Comparison of ENCODE assay signal across 21 cellular contexts in genomic region chr6:37047421-37047931, GRCh38. TPM values are rescaled to one million over a fixed set of nuclear protein-coding genes. Genes with fewer than 3 reads are reported as not detected.
DNase-seq lines count a peak whose midpoint lies in the region; ATAC-seq and TF ChIP-seq lines count a peak whose summit lies in the region.
"Had no signal": no experiment of that assay in that cellular context is flagged by ENCODE, and none has a peak within 500 bp of the region (broad histone marks: within the 10 kb centered on the region; RNA-seq: fewer than 3 reads in every experiment).

No MANE protein-coding gene starts in this region.

- H3K4me1 Mint-ChIP-seq in CD4-positive, CD25-positive, alpha-beta regulatory T cell = peaks cover 24 to 69% (median 58%) of the 10 kb centered on the region in 4 donors
- H3K4me1 Mint-ChIP-seq in activated CD8-positive, alpha-beta T cell treated with anti-CD3 and anti-CD28 coated beads for 36 hours (ENCODE audit: low read depth) = peaks cover 67% of the 10 kb centered on the region
- peaks cover 44% of the 10 kb centered on the region for H3K4me1 Mint-ChIP-seq in memory B cell

- H3K36me3 Mint-ChIP-seq in CD4-positive, CD25-positive, alpha-beta regulatory T cell = no peaks in the 10 kb centered on the region
- H3K36me3 Mint-ChIP-seq in activated CD8-positive, alpha-beta T cell treated with anti-CD3 and anti-CD28 coated beads for 36 hours (ENCODE audit: low read depth) = peaks cover 23% of the 10 kb centered on the region
- peaks cover 6% of the 10 kb centered on the region for H3K36me3 Mint-ChIP-seq in memory B cell

- no peaks in the 10 kb centered on the region for H4K20me1 ChIP-seq in DOHH2 (ENCODE audit: control insufficient read depth, insufficient read depth, low read depth, low read length)

- no peaks in the 10 kb centered on the region for H3K27me3 Mint-ChIP-seq in CD4-positive, CD25-positive, alpha-beta regulatory T cell
- H3K27me3 Mint-ChIP-seq in activated CD8-positive, alpha-beta T cell treated with anti-CD3 and anti-CD28 coated beads for 36 hours = no peaks in the 10 kb centered on the region
- H3K27me3 Mint-ChIP-seq in memory B cell = no peaks in the 10 kb centered on the region

- CTCF ChIA-PET in activated CD8-positive, alpha-beta T cell treated with anti-CD3 and anti-CD28 coated beads for 36 hours (lab: Charles Lee) = interaction anchor here (1.2 to 18.1 kb wide), 5 partner anchors 9 to 161 kb away, joined by 3 to 405 read pairs (median 97); partner anchors contain the start of gene PIM1

- ATAC-seq in CD4-positive, CD25-positive, alpha-beta regulatory T cell (ENCODE audit: low read depth in 2 of 2) = no peak
- no peak for ATAC-seq in activated CD8-positive, alpha-beta T cell treated with anti-CD3 and anti-CD28 coated beads for 36 hours
- ATAC-seq in memory B cell (ENCODE audit: low read depth) = no peak
- no peak for ATAC-seq in HG02884 (IDR thresholded peaks at IDR 0.05; ENCODE audit: unreplicated experiment)
- ATAC-seq in GM18517 (IDR thresholded peaks at IDR 0.05; ENCODE audit: unreplicated experiment) = no peak
- ATAC-seq: right lobe of liver had no signal

- no peaks in the 10 kb centered on the region for H3K79me2 ChIP-seq in DOHH2 (ENCODE audit: control insufficient read depth, low read length)

- H3K4me3 Mint-ChIP-seq in CD4-positive, CD25-positive, alpha-beta regulatory T cell = peak overlapping the region; percentile 23 to 73 (median 64)
- no peak overlapping the region for H3K4me3 Mint-ChIP-seq in activated CD8-positive, alpha-beta T cell treated with anti-CD3 and anti-CD28 coated beads for 36 hours
- no peak overlapping the region for H3K4me3 Mint-ChIP-seq in memory B cell

- H3K27me3 ChIP-seq in CD4-positive, CD25-positive, alpha-beta regulatory T cell (ENCODE audit: control insufficient read depth, insufficient read depth, low read length) = no peaks in the 10 kb centered on the region
- H3K27me3 ChIP-seq in DOHH2 (ENCODE audit: control insufficient read depth, low read length) = no peaks in the 10 kb centered on the region
- H3K27me3 ChIP-seq: breast epithelium, MG63, neutrophil, right lobe of liver, SJCRH30 had no signal

- peaks cover 64% of the 10 kb centered on the region for H3K4me1 ChIP-seq in CD4-positive, CD25-positive, alpha-beta regulatory T cell (ENCODE audit: control insufficient read depth, insufficient read depth, low read length, poor library complexity, severe bottlenecking)
- H3K4me1 ChIP-seq in DOHH2 (ENCODE audit: control insufficient read depth, low read length) = peaks cover 61% of the 10 kb centered on the region

- POLR2A ChIA-PET in activated CD8-positive, alpha-beta T cell treated with anti-CD3 and anti-CD28 coated beads for 36 hours (lab: Charles Lee) = interaction anchor here (0.8 to 8.8 kb wide), 6 partner anchors 15 to 162 kb away, joined by 3 to 261 read pairs (median 18); partner anchors contain the start of gene PIM1

- H3K27ac ChIP-seq in CD4-positive, CD25-positive, alpha-beta regulatory T cell (ENCODE audit: insufficient read depth, low read length, poor library complexity, severe bottlenecking) = peak overlapping the region; percentile 85
- H3K27ac ChIP-seq in DOHH2 (ENCODE audit: low read depth, low read length) = no peak overlapping the region
- H3K27ac ChIP-seq: breast epithelium, neutrophil, right lobe of liver, SJCRH30 had no signal

- no peak overlapping the region for H3K4me3 ChIP-seq in CD4-positive, CD25-positive, alpha-beta regulatory T cell (ENCODE audit: low read depth, low read length)
- no peak overlapping the region for H3K4me3 ChIP-seq in DOHH2 (ENCODE audit: low read length)
- H3K4me3 ChIP-seq: breast epithelium, MG63, right lobe of liver, SJCRH30 had no signal

- peak overlapping the region; percentile 93 to 99 (median 97) for H3K27ac Mint-ChIP-seq in CD4-positive, CD25-positive, alpha-beta regulatory T cell
- peak overlapping the region; percentile 99 for H3K27ac Mint-ChIP-seq in activated CD8-positive, alpha-beta T cell treated with anti-CD3 and anti-CD28 coated beads for 36 hours
- H3K27ac Mint-ChIP-seq in memory B cell = peak overlapping the region; percentile 99

- H3K9me3 ChIP-seq in CD4-positive, CD25-positive, alpha-beta regulatory T cell (ENCODE audit: control insufficient read depth in 2 of 2, low read length in 2 of 2) = no peaks in the 10 kb centered on the region
- no peaks in the 10 kb centered on the region for H3K9me3 ChIP-seq in DOHH2 (ENCODE audit: control insufficient read depth, insufficient read depth, low read length)
- H3K9me3 ChIP-seq: breast epithelium, MG63, neutrophil, right lobe of liver, SJCRH30 had no signal

- peaks cover 9% of the 10 kb centered on the region; the same call in 1 of the 2 replicates for H3F3A ChIP-seq in DOHH2 (ENCODE audit: control insufficient read depth, insufficient read depth)

- no peaks in the 10 kb centered on the region for H3K9me2 ChIP-seq in DOHH2 (replicated peaks; ENCODE audit: control insufficient read depth, low read length)

- intact Hi-C loops in activated CD8-positive, alpha-beta T cell treated with anti-CD3 and anti-CD28 coated beads for 36 hours (cut with micrococcal nuclease) = no loop called here

- H3K36me3 ChIP-seq in CD4-positive, CD25-positive, alpha-beta regulatory T cell (ENCODE audit: control insufficient read depth, insufficient read depth, low read length) = no peaks in the 10 kb centered on the region
- no peaks in the 10 kb centered on the region for H3K36me3 ChIP-seq in DOHH2 (ENCODE audit: control insufficient read depth, low read length)
- H3K36me3 ChIP-seq: breast epithelium, MG63, neutrophil, right lobe of liver, SJCRH30 had no signal

- TF ChIP-seq CTCF in DOHH2 (IDR thresholded peaks at IDR 0.05; ENCODE audit: low read depth, low read length, poor library complexity, severe bottlenecking) = no peak
- TF ChIP-seq CTCF in activated CD8-positive, alpha-beta T cell treated with anti-CD3 and anti-CD28 coated beads for 36 hours (IDR thresholded peaks at IDR 0.05) = no peak

- peaks cover 0 to 3% (median 0%) of the 10 kb centered on the region in 7 donors for H3K9me3 Mint-ChIP-seq in CD4-positive, CD25-positive, alpha-beta regulatory T cell
- H3K9me3 Mint-ChIP-seq in activated CD8-positive, alpha-beta T cell treated with anti-CD3 and anti-CD28 coated beads for 36 hours = peaks cover 4% of the 10 kb centered on the region
- no peaks in the 10 kb centered on the region for H3K9me3 Mint-ChIP-seq in memory B cell

- H3K4me2 ChIP-seq in DOHH2 (ENCODE audit: low read length) = peak overlapping the region; percentile 4; the same call in 1 of the 2 replicates

- peak in 2 of 3 donors; percentile 7 to 67 for DNase-seq in CD4-positive, CD25-positive, alpha-beta regulatory T cell
- DNase-seq in activated CD8-positive, alpha-beta T cell treated with anti-CD3 and anti-CD28 coated beads for 36 hours = no peak
- DNase-seq in memory B cell (ENCODE audit: low spot score in 2 of 2) = no peak
- DNase-seq in DMS79 (lab: John Stamatoyannopoulos, UW) = no peak
- DNase-seq: activated CD4-positive, alpha-beta T cell treated with anti-CD3 and anti-CD28 coated beads, Interleukin-2, amount 50 U/mL, for 4 hours; activated gamma-delta T cell; C1 segment of cervical spinal cord; EL; kidney; mesendoderm; MG63; NCI-H1930; NCI-H510A; SJCRH30 had no signal

RNA-seq across cellular contexts. Expression of gene FGD2, which starts 42.0 kb away (rescaled TPM):
- 1.9 TPM for total RNA-seq in CD4-positive, CD25-positive, alpha-beta regulatory T cell
- under 1 TPM in 3 of 4 donors, not detected in 1; 0.21 to 0.77 (median 0.43) TPM for polyA plus RNA-seq in CD4-positive, CD25-positive, alpha-beta regulatory T cell
- total RNA-seq in activated CD8-positive, alpha-beta T cell treated with anti-CD3 and anti-CD28 coated beads for 36 hours = 1 to 10 TPM; 1.4 to 1.6 TPM
- total RNA-seq: fibroblast of lung, SJCRH30 had no signal
- polyA plus RNA-seq: fibroblast of lung had no signal

Comparison
In these comparisons a context has a peak if more than half of its experiments do, and no peak if none do; other contexts are left out.
1. DNase-seq: peak in CD4-positive, CD25-positive, alpha-beta regulatory T cell (2 of 3); none in activated CD8-positive, alpha-beta T cell treated with anti-CD3 and anti-CD28 coated beads for 36 hours (single experiment), memory B cell (0 of 2) and DMS79 (single experiment).
2. H3K4me3 Mint-ChIP-seq: peak in CD4-positive, CD25-positive, alpha-beta regulatory T cell (4 of 4); none in activated CD8-positive, alpha-beta T cell treated with anti-CD3 and anti-CD28 coated beads for 36 hours (single experiment) and memory B cell (single experiment).
3. Peak in every context shown above with its lines, with median percentiles within 50 percentile points of each other: H3K27ac Mint-ChIP-seq.